Comparison of ENCODE assay signal across 2 cellular contexts in the genomic region with DNA sequence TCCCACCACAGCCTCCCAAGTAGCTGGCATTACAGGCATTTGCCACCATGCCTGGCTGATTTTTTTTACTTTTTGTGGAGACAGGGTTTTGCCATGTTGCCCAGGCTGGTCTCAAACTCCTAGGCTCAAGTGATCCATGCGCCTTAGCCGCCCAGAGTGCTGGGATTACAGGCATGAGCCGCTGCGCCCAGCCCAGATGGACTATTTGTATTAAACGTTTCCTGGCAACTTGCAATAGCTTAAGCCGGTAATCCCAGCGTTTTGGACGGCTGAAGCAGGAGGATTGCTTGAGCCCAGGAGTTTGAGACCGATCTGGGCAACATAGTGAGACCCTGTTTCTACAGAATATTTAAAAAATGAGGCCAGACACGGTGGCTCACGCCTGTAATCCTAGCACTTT.
TF ChIP-seq lines count a peak whose summit lies in the region.

No MANE protein-coding gene starts in this region.

TF ChIP-seq in WTC11, 78 proteins besides CTCF, POLR2A, EP300 and RAD21 (continues in another document):
- TF ChIP-seq, protein P1, sequence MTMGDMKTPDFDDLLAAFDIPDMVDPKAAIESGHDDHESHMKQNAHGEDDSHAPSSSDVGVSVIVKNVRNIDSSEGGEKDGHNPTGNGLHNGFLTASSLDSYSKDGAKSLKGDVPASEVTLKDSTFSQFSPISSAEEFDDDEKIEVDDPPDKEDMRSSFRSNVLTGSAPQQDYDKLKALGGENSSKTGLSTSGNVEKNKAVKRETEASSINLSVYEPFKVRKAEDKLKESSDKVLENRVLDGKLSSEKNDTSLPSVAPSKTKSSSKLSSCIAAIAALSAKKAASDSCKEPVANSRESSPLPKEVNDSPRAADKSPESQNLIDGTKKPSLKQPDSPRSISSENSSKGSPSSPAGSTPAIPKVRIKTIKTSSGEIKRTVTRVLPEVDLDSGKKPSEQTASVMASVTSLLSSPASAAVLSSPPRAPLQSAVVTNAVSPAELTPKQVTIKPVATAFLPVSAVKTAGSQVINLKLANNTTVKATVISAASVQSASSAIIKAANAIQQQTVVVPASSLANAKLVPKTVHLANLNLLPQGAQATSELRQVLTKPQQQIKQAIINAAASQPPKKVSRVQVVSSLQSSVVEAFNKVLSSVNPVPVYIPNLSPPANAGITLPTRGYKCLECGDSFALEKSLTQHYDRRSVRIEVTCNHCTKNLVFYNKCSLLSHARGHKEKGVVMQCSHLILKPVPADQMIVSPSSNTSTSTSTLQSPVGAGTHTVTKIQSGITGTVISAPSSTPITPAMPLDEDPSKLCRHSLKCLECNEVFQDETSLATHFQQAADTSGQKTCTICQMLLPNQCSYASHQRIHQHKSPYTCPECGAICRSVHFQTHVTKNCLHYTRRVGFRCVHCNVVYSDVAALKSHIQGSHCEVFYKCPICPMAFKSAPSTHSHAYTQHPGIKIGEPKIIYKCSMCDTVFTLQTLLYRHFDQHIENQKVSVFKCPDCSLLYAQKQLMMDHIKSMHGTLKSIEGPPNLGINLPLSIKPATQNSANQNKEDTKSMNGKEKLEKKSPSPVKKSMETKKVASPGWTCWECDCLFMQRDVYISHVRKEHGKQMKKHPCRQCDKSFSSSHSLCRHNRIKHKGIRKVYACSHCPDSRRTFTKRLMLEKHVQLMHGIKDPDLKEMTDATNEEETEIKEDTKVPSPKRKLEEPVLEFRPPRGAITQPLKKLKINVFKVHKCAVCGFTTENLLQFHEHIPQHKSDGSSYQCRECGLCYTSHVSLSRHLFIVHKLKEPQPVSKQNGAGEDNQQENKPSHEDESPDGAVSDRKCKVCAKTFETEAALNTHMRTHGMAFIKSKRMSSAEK (CRISPR knock-in tag; IDR thresholded peaks at IDR 0.05; ENCODE audit: borderline replicate concordance) = no peak
- TF ChIP-seq IRF1 (CRISPR knock-in tag; IDR thresholded peaks at IDR 0.05) (no peak), NR1H2 (CRISPR knock-in tag; IDR thresholded peaks at IDR 0.05) (no peak), OVOL2 (CRISPR knock-in tag; IDR thresholded peaks at IDR 0.05; ENCODE audit: borderline replicate concordance) (no peak), RORB (CRISPR knock-in tag; IDR thresholded peaks at IDR 0.05) (no peak), E2F1 (CRISPR knock-in tag; IDR thresholded peaks at IDR 0.05) (no peak), NR3C1 (CRISPR knock-in tag; conservative IDR thresholded peaks at IDR 0.05; ENCODE audit: low read depth) (no peak), ZNF396 (CRISPR knock-in tag; IDR thresholded peaks at IDR 0.05; ENCODE audit: borderline replicate concordance) (no peak), PRRX2 (CRISPR knock-in tag; IDR thresholded peaks at IDR 0.05) (no peak), IRF2 (CRISPR knock-in tag; IDR thresholded peaks at IDR 0.05; ENCODE audit: borderline replicate concordance, low read depth) (no peak), FOXK1 (CRISPR knock-in tag; IDR thresholded peaks at IDR 0.05) (no peak), SOX15 (CRISPR knock-in tag; IDR thresholded peaks at IDR 0.05) (no peak), ATF3 (CRISPR knock-in tag; conservative IDR thresholded peaks at IDR 0.05) (no peak), ZNF317 (CRISPR knock-in tag; IDR thresholded peaks at IDR 0.05; ENCODE audit: borderline replicate concordance, low read depth) (no peak), CBFB (CRISPR knock-in tag; IDR thresholded peaks at IDR 0.05; ENCODE audit: low read depth) (no peak), ZSCAN18 (CRISPR knock-in tag; IDR thresholded peaks at IDR 0.05) (no peak)
- TF ChIP-seq, protein P2, sequence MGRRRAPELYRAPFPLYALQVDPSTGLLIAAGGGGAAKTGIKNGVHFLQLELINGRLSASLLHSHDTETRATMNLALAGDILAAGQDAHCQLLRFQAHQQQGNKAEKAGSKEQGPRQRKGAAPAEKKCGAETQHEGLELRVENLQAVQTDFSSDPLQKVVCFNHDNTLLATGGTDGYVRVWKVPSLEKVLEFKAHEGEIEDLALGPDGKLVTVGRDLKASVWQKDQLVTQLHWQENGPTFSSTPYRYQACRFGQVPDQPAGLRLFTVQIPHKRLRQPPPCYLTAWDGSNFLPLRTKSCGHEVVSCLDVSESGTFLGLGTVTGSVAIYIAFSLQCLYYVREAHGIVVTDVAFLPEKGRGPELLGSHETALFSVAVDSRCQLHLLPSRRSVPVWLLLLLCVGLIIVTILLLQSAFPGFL (CRISPR knock-in tag; IDR thresholded peaks at IDR 0.05; ENCODE audit: borderline replicate concordance) = no peak

TF ChIP-seq in H1, 55 proteins besides CTCF, POLR2A, EP300 and RAD21:
- TF ChIP-seq RFX5 (IDR thresholded peaks at IDR 0.05; ENCODE audit: borderline replicate concordance, low read depth, low read length) = no peak
- no peak for TF ChIP-seq POU5F1 (IDR thresholded peaks at IDR 0.05; ENCODE audit: low read depth, low read length)
- no peak for TF ChIP-seq SP2 (IDR thresholded peaks at IDR 0.05; ENCODE audit: low read length)
- no peak for TF ChIP-seq PHF8 (conservative IDR thresholded peaks at IDR 0.05; ENCODE audit: low read depth, low read length)
- TF ChIP-seq JUND (IDR thresholded peaks at IDR 0.05; ENCODE audit: low read length) = no peak
- no peak for TF ChIP-seq MAFK (IDR thresholded peaks at IDR 0.05; ENCODE audit: low read depth, low read length)
- TF ChIP-seq TEAD4 (IDR thresholded peaks at IDR 0.05; ENCODE audit: low read depth, low read length) = no peak
- TF ChIP-seq RXRA (IDR thresholded peaks at IDR 0.05; ENCODE audit: insufficient read depth, low read depth, low read length) = no peak
- no peak for TF ChIP-seq CTBP2 (IDR thresholded peaks at IDR 0.05; ENCODE audit: borderline replicate concordance, insufficient read depth, insufficient read length, low read length)
- TF ChIP-seq, protein P3, sequence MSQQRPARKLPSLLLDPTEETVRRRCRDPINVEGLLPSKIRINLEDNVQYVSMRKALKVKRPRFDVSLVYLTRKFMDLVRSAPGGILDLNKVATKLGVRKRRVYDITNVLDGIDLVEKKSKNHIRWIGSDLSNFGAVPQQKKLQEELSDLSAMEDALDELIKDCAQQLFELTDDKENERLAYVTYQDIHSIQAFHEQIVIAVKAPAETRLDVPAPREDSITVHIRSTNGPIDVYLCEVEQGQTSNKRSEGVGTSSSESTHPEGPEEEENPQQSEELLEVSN (IDR thresholded peaks at IDR 0.05) = no peak
- no peak for TF ChIP-seq ZNF274 (IDR thresholded peaks at IDR 0.05; ENCODE audit: borderline replicate concordance, extremely low read depth, low read length)
- TF ChIP-seq TCF12 (IDR thresholded peaks at IDR 0.05; ENCODE audit: low read depth, low read length) = no peak
TF ChIP-seq in H1: peak in this region for 0.
